29 cellular contexts compared by ENCODE assay signal in genomic region chr3:127027811-127028548, GRCh38.
"Had no signal": no experiment of that assay in that cellular context is flagged by ENCODE, and none has a peak within 500 bp of the region (broad histone marks: within the 10 kb centered on the region; RNA-seq: fewer than 3 reads in every experiment).

No MANE protein-coding gene starts in this region.

- FAIRE-seq: frontal cortex had no signal

- H3K27me3 Mint-ChIP-seq: activated CD4-positive, alpha-beta memory T cell treated with anti-CD3 and anti-CD28 coated beads for 36 hours; activated CD4-positive, alpha-beta T cell treated with anti-CD3 and anti-CD28 coated beads, Interleukin-2, amount 10 ng/mL, durations not matched to agents 24 days and 14 days; activated naive CD4-positive, alpha-beta T cell treated with anti-CD3 and anti-CD28 coated beads, Interleukin-2, amount 50 U/mL, for 24 hours; activated naive CD8-positive, alpha-beta T cell treated with anti-CD3 and anti-CD28 coated beads, Interleukin-2, amount 50 U/mL, for 24 hours; activated T-cell treated with anti-CD3 and anti-CD28 coated beads, Interleukin-2, amount 50 U/mL, for 24 hours; activated T-helper 17 cell treated with anti-CD3 and anti-CD28 coated beads, Interleukin-2, amount 50 U/mL, for 72 hours; dendritic cell treated with granulocyte-macrophage colony-stimulating factor and Interleukin-4, amounts not matched to agents 40 ng/mL and 50 ng/mL, for 4 days; T-helper 17 cell had no signal

- H3K4me3 Mint-ChIP-seq: activated CD4-positive, alpha-beta memory T cell treated with anti-CD3 and anti-CD28 coated beads for 36 hours; activated CD4-positive, alpha-beta T cell treated with anti-CD3 and anti-CD28 coated beads, Interleukin-2, amount 10 ng/mL, durations not matched to agents 24 days and 14 days; activated naive CD4-positive, alpha-beta T cell treated with anti-CD3 and anti-CD28 coated beads, Interleukin-2, amount 50 U/mL, for 24 hours; activated naive CD8-positive, alpha-beta T cell treated with anti-CD3 and anti-CD28 coated beads, Interleukin-2, amount 50 U/mL, for 24 hours; activated T-cell treated with anti-CD3 and anti-CD28 coated beads, Interleukin-2, amount 50 U/mL, for 24 hours; activated T-helper 17 cell treated with anti-CD3 and anti-CD28 coated beads, Interleukin-2, amount 50 U/mL, for 72 hours; dendritic cell treated with granulocyte-macrophage colony-stimulating factor and Interleukin-4, amounts not matched to agents 40 ng/mL and 50 ng/mL, for 4 days; natural killer cell; T-helper 17 cell had no signal

- H3K9me3 Mint-ChIP-seq: activated CD4-positive, alpha-beta memory T cell treated with anti-CD3 and anti-CD28 coated beads for 36 hours; activated CD4-positive, alpha-beta T cell treated with anti-CD3 and anti-CD28 coated beads, Interleukin-2, amount 10 ng/mL, durations not matched to agents 24 days and 14 days; activated naive CD4-positive, alpha-beta T cell treated with anti-CD3 and anti-CD28 coated beads, Interleukin-2, amount 50 U/mL, for 24 hours; activated naive CD8-positive, alpha-beta T cell treated with anti-CD3 and anti-CD28 coated beads, Interleukin-2, amount 50 U/mL, for 24 hours; activated T-cell treated with anti-CD3 and anti-CD28 coated beads, Interleukin-2, amount 50 U/mL, for 24 hours; activated T-helper 17 cell treated with anti-CD3 and anti-CD28 coated beads, Interleukin-2, amount 50 U/mL, for 72 hours; dendritic cell treated with granulocyte-macrophage colony-stimulating factor and Interleukin-4, amounts not matched to agents 40 ng/mL and 50 ng/mL, for 4 days; natural killer cell had no signal

- H3K27ac Mint-ChIP-seq: activated CD4-positive, alpha-beta memory T cell treated with anti-CD3 and anti-CD28 coated beads for 36 hours; activated CD4-positive, alpha-beta T cell treated with anti-CD3 and anti-CD28 coated beads, Interleukin-2, amount 10 ng/mL, durations not matched to agents 24 days and 14 days; activated naive CD4-positive, alpha-beta T cell treated with anti-CD3 and anti-CD28 coated beads, Interleukin-2, amount 50 U/mL, for 24 hours; activated naive CD8-positive, alpha-beta T cell treated with anti-CD3 and anti-CD28 coated beads, Interleukin-2, amount 50 U/mL, for 24 hours; activated T-cell treated with anti-CD3 and anti-CD28 coated beads, Interleukin-2, amount 50 U/mL, for 24 hours; activated T-helper 17 cell treated with anti-CD3 and anti-CD28 coated beads, Interleukin-2, amount 50 U/mL, for 72 hours; dendritic cell treated with granulocyte-macrophage colony-stimulating factor and Interleukin-4, amounts not matched to agents 40 ng/mL and 50 ng/mL, for 4 days; natural killer cell; T-helper 17 cell had no signal

- DNase-seq: activated CD4-positive, alpha-beta memory T cell treated with anti-CD3 and anti-CD28 coated beads for 36 hours; activated CD4-positive, alpha-beta T cell treated with anti-CD3 and anti-CD28 coated beads, Interleukin-2, amount 10 ng/mL, durations not matched to agents 24 days and 14 days; activated CD8-positive, alpha-beta memory T cell treated with anti-CD3 and anti-CD28 coated beads, Interleukin-2, amount 50 U/mL, for 48 hours; activated gamma-delta T cell treated with Interleukin-2 at 50 U/mL for 16 hours; activated naive CD8-positive, alpha-beta T cell treated with anti-CD3 and anti-CD28 coated beads, Interleukin-2, amount 50 U/mL, for 24 hours; activated T-cell treated with anti-CD3 and anti-CD28 coated beads, Interleukin-2, amount 50 U/mL, for 24 hours; central memory CD4-positive, alpha-beta T cell; esophagus squamous epithelium; midbrain; natural killer cell; sigmoid colon; stimulated activated CD4-positive, alpha-beta T cell treated with anti-CD3 and anti-CD28 coated beads, Interleukin-1b, Interleukin-23, amount 100 ng/mL, for 48 hours; stimulated activated CD4-positive, alpha-beta T cell treated with anti-CD3 and anti-CD28 coated beads, Interleukin-4, amount 100 ng/mL, for 4 hours; stimulated activated CD8-positive, alpha-beta memory T cell treated with anti-CD3 and anti-CD28 coated beads, Interleukin-4, amount 100 ng/mL, for 48 hours; stimulated activated naive CD4-positive, alpha-beta T cell; T-helper 17 cell; T1000; WERI-Rb-1 had no signal

- H3K4me1 Mint-ChIP-seq: activated naive CD4-positive, alpha-beta T cell treated with anti-CD3 and anti-CD28 coated beads, Interleukin-2, amount 50 U/mL, for 24 hours; activated naive CD8-positive, alpha-beta T cell treated with anti-CD3 and anti-CD28 coated beads, Interleukin-2, amount 50 U/mL, for 24 hours; activated T-helper 17 cell treated with anti-CD3 and anti-CD28 coated beads, Interleukin-2, amount 50 U/mL, for 72 hours; natural killer cell had no signal

- H3K27me3 ChIP-seq: breast epithelium, esophagus squamous epithelium, sigmoid colon, upper lobe of left lung, vagina had no signal

- H3K4me1 ChIP-seq: breast epithelium, esophagus squamous epithelium, sigmoid colon, upper lobe of left lung, vagina had no signal

- ATAC-seq: activated CD4-positive, CD25-positive, alpha-beta regulatory T cell treated with anti-CD3 and anti-CD28 coated beads, Interleukin-2, amount 50 U/mL, for 24 hours; activated naive CD8-positive, alpha-beta T cell treated with anti-CD3 and anti-CD28 coated beads, Interleukin-2, amount 50 U/mL, for 24 hours; activated T-helper 17 cell treated with anti-CD3 and anti-CD28 coated beads, Interleukin-2, amount 50 U/mL, for 72 hours; natural killer cell; SK-N-SH treated with all-trans-retinoic acid at 6 μM for 48 hours; T-helper 17 cell had no signal

- H3K27ac ChIP-seq: breast epithelium, epithelial cell of prostate, esophagus squamous epithelium, sigmoid colon, upper lobe of left lung, vagina, WERI-Rb-1 had no signal

- H3K36me3 Mint-ChIP-seq: activated naive CD4-positive, alpha-beta T cell treated with anti-CD3 and anti-CD28 coated beads, Interleukin-2, amount 50 U/mL, for 24 hours; natural killer cell had no signal

- H3K4me3 ChIP-seq: breast epithelium, esophagus squamous epithelium, sigmoid colon, smooth muscle cell, upper lobe of left lung, vagina had no signal

- H3K9me3 ChIP-seq: breast epithelium, esophagus squamous epithelium, sigmoid colon, upper lobe of left lung, vagina had no signal
